10 cellular contexts compared by ENCODE assay signal in genomic region chr3:10195692-10196091, GRCh38. TPM values are rescaled to one million over a fixed set of nuclear protein-coding genes. Genes with fewer than 3 reads are reported as not detected.
DNase-seq lines count a peak whose midpoint lies in the region; ATAC-seq and TF ChIP-seq lines count a peak whose summit lies in the region.
"Had no signal": no experiment of that assay in that cellular context is flagged by ENCODE, and none has a peak within 500 bp of the region (broad histone marks: within the 10 kb centered on the region; RNA-seq: fewer than 3 reads in every experiment).

No MANE protein-coding gene starts in this region.

- no peaks in the 10 kb centered on the region for H3K27me3 ChIP-seq in CD4-positive, alpha-beta T cell (ENCODE audit: control insufficient read depth, insufficient read depth, low read length)
- no peaks in the 10 kb centered on the region for H3K27me3 ChIP-seq in PC-3 (ENCODE audit: low read length)
- H3K27me3 ChIP-seq in gastrocnemius medialis, result no peaks in the 10 kb centered on the region
- H3K27me3 ChIP-seq in body of pancreas, result no peaks in the 10 kb centered on the region

- H3K4me1 ChIP-seq in PC-3 (ENCODE audit: insufficient read depth, low read length) (peaks cover 73% of the 10 kb centered on the region), gastrocnemius medialis (peaks cover 68 to 75% of the 10 kb centered on the region in 2 donors), body of pancreas (peaks cover 46% of the 10 kb centered on the region)

- peaks cover 15% of the 10 kb centered on the region; the same call in 1 of the 2 replicates for H3K79me2 ChIP-seq in PC-3 (ENCODE audit: low read length)

- no peak overlapping the region for H3K4me2 ChIP-seq in PC-3 (ENCODE audit: low read length)

- no peak for ATAC-seq in CD4-positive, alpha-beta T cell (ENCODE audit: poor library complexity)
- ATAC-seq in PC-3 (no peak), gastrocnemius medialis (no peak), body of pancreas (no peak), HG02610 (IDR thresholded peaks at IDR 0.05; ENCODE audit: unreplicated experiment) (no peak), GM21717 (IDR thresholded peaks at IDR 0.05; ENCODE audit: unreplicated experiment) (no peak)
- ATAC-seq in effector memory CD8-positive, alpha-beta T cell (replicated peaks), result no peak

- H3K9me2 ChIP-seq in PC-3 (replicated peaks; ENCODE audit: low read length), result no peaks in the 10 kb centered on the region

- H3K36me3 Mint-ChIP-seq in CD4-positive, alpha-beta T cell (ENCODE audit: low read depth), result peaks cover 2% of the 10 kb centered on the region
- peaks cover 26% of the 10 kb centered on the region for H3K36me3 Mint-ChIP-seq in effector memory CD8-positive, alpha-beta T cell (ENCODE audit: insufficient read depth)

- CTCF ChIA-PET in CD4-positive, alpha-beta T cell (lab: Charles Lee), result no interaction called here
- CTCF ChIA-PET in PC-3 (lab: Charles Lee), result no interaction called here

- H3K9me3 ChIP-seq in CD4-positive, alpha-beta T cell (ENCODE audit: control insufficient read depth, low read length), result no peaks in the 10 kb centered on the region
- H3K9me3 ChIP-seq in PC-3 (ENCODE audit: low read length) (no peaks in the 10 kb centered on the region), gastrocnemius medialis (no peaks in the 10 kb centered on the region), body of pancreas (no peaks in the 10 kb centered on the region)

- no peak overlapping the region for H3K9ac ChIP-seq in PC-3 (ENCODE audit: low read length)

- H3K36me3 ChIP-seq in PC-3 (ENCODE audit: low read depth, low read length) (0 out of 2 replicates have a peak, but pooled peaks cover under 1% of the 10 kb centered on the region), gastrocnemius medialis (peaks cover 0 to 7% of the 10 kb centered on the region in 2 donors), body of pancreas (replicated peaks in 1 of 2; ENCODE audit: insufficient read depth in 1 of 2, low read depth in 2 of 2) (no peaks in the 10 kb centered on the region)

- peaks cover 81% of the 10 kb centered on the region for H3K4me1 Mint-ChIP-seq in CD4-positive, alpha-beta T cell (ENCODE audit: low read depth)
- H3K4me1 Mint-ChIP-seq in effector memory CD8-positive, alpha-beta T cell (ENCODE audit: low read depth in 2 of 2), result peaks cover 55 to 72% of the 10 kb centered on the region in 2 donors

- WGBS in body of pancreas, 2 donors, result 85 to 87% methylated on average over 7 to 8 of the region's 8 CpGs

- BruUV-seq in PC-3 (replicated peaks; lab: Mats Ljungman, UMichigan), result no TSS peak

- no peak overlapping the region for H3K4me3 ChIP-seq in PC-3 (ENCODE audit: low read length)
- H3K4me3 ChIP-seq in gastrocnemius medialis, result no peak overlapping the region
- no peak overlapping the region for H3K4me3 ChIP-seq in body of pancreas

- peak; percentile 20 to 29 for TF ChIP-seq POLR2A in gastrocnemius medialis (IDR thresholded peaks at IDR 0.05)
- no peak for TF ChIP-seq POLR2A in body of pancreas (IDR thresholded peaks at IDR 0.05)

- H3K9me3 Mint-ChIP-seq in CD4-positive, alpha-beta T cell, result no peaks in the 10 kb centered on the region
- H3K9me3 Mint-ChIP-seq in effector memory CD8-positive, alpha-beta T cell, result no peaks in the 10 kb centered on the region

- no peaks in the 10 kb centered on the region for H3K27me3 Mint-ChIP-seq in CD4-positive, alpha-beta T cell
- no peaks in the 10 kb centered on the region for H3K27me3 Mint-ChIP-seq in effector memory CD8-positive, alpha-beta T cell
- H3K27me3 Mint-ChIP-seq: progenitor cell of endocrine pancreas had no signal

- H3K27ac Mint-ChIP-seq in CD4-positive, alpha-beta T cell, result peak overlapping the region; percentile 96
- peak overlapping the region; percentile 98 for H3K27ac Mint-ChIP-seq in effector memory CD8-positive, alpha-beta T cell
- H3K27ac Mint-ChIP-seq: progenitor cell of endocrine pancreas had no signal

- intact Hi-C loops in CD4-positive, alpha-beta T cell (cut with DNase I, micrococcal nuclease), result loop anchor here in 1 of 2 experiments (2.0 to 10.0 kb wide), 3 partner anchors 31 to 51 kb away; partner anchors contain the start of genes IRAK2 and VHL
- intact Hi-C loops in PC-3 (cut with micrococcal nuclease), result loop anchor here (10.0 kb wide), 1 partner anchor 221 kb away; no protein-coding TSS in a partner anchor
- intact Hi-C loops in gastrocnemius medialis (cut with DNase I; ENCODE audit: low total_unique reads), result loop anchor here (10.0 kb wide), 1 partner anchor 1601 kb away; no protein-coding TSS in a partner anchor
- intact Hi-C loops in body of pancreas (cut with DNase I), result no loop called here

- peaks cover 4% of the 10 kb centered on the region for H3F3A ChIP-seq in PC-3 (ENCODE audit: low read length, unreplicated experiment)

- H3K4me3 Mint-ChIP-seq in CD4-positive, alpha-beta T cell, result no peak overlapping the region
- H3K4me3 Mint-ChIP-seq in effector memory CD8-positive, alpha-beta T cell, result peak overlapping the region; percentile 72 to 77

- no peaks in the 10 kb centered on the region for H4K20me1 ChIP-seq in PC-3 (ENCODE audit: low read length)

- H2AFZ ChIP-seq in PC-3 (ENCODE audit: low read length), result no peak overlapping the region

- in situ Hi-C loops in gastrocnemius medialis (cut with MboI; ENCODE audit: low sequenced_read_pairs in 4 of 4), result no loop called here

- POLR2A ChIA-PET in CD4-positive, alpha-beta T cell (lab: Charles Lee), result interaction anchor here (2.1 to 4.2 kb wide), 3 partner anchors 10 to 53 kb away, joined by 28 to 30 read pairs (median 28); partner anchors contain the start of gene VHL
- POLR2A ChIA-PET in PC-3 (lab: Charles Lee; ENCODE audit: unreplicated experiment), result no interaction called here

- no peak for DNase-seq in CD4-positive, alpha-beta T cell
- DNase-seq in PC-3 (no peak), gastrocnemius medialis (peak in 1 of 2 donors; percentile 69), body of pancreas (no peak)
- no peak for DNase-seq in effector memory CD8-positive, alpha-beta T cell
- no peak for DNase-seq in stimulated activated naive CD4-positive, alpha-beta T cell (lab: John Stamatoyannopoulos, UW)
- DNase-seq: NCI-H2081 had no signal

- no peak for TF ChIP-seq CTCF in CD4-positive, alpha-beta T cell (IDR thresholded peaks at IDR 0.05)
- no peak for TF ChIP-seq CTCF in PC-3 (conservative IDR thresholded peaks at IDR 0.05; ENCODE audit: low read depth, low read length)
- TF ChIP-seq CTCF in gastrocnemius medialis (IDR thresholded peaks at IDR 0.05 in 4 of 5, conservative IDR thresholded peaks at IDR 0.05 in 1 of 5), result no peak
- TF ChIP-seq CTCF in body of pancreas (IDR thresholded peaks at IDR 0.05), result no peak

- H3K27ac ChIP-seq in CD4-positive, alpha-beta T cell (ENCODE audit: low read depth, low read length), result peak overlapping the region; percentile 89
- peak overlapping the region; percentile 90 for H3K27ac ChIP-seq in PC-3 (ENCODE audit: low read length)
- peak overlapping the region; percentile 91 to 99 (median 96) for H3K27ac ChIP-seq in gastrocnemius medialis
- H3K27ac ChIP-seq in body of pancreas, result no peak overlapping the region

RNA-seq across cellular contexts. Expression of gene IRAK2, which starts 31.0 kb away (rescaled TPM):
- total RNA-seq in CD4-positive, alpha-beta T cell, result 1 to 10 TPM; 1.4 to 1.6 TPM
- total RNA-seq in PC-3 (2014; rRNA removed) (4.7 and 5.5 TPM in 2 replicates), gastrocnemius medialis (10 to 100 TPM; 21.9 to 42.0 (median 25.8) TPM), body of pancreas (1 to 10 TPM in 1 of 2 donors, under 1 TPM in 1; 0.99 to 3.9 TPM)

RNA-seq across cellular contexts. Expression of gene TATDN2, which starts 52.6 kb away (rescaled TPM):
- 10 to 100 TPM; 48.7 to 50.2 TPM for total RNA-seq in CD4-positive, alpha-beta T cell
- total RNA-seq in PC-3 (2014; rRNA removed) (14.1 and 25.6 TPM in 2 replicates), gastrocnemius medialis (10 to 100 TPM; 10.9 to 11.5 (median 10.9) TPM), body of pancreas (10 to 100 TPM; 15.3 to 19.8 TPM)

RNA-seq across cellular contexts. Expression of gene VHL, which starts 54.1 kb away (rescaled TPM):
- 10 to 100 TPM; 54.4 to 58.2 TPM for total RNA-seq in CD4-positive, alpha-beta T cell
- 45.0 and 51.5 TPM in 2 replicates for total RNA-seq in PC-3 (2014; rRNA removed)
- total RNA-seq in gastrocnemius medialis, result 10 to 100 TPM in 3 of 4 donors, 1 to 10 TPM in 1; 7.5 to 17.9 (median 12.8) TPM
- 10 to 100 TPM; 23.6 to 41.9 TPM for total RNA-seq in body of pancreas

Comparison
In these comparisons a context has a peak if more than half of its experiments do, and no peak if none do; other contexts are left out.
1. H3K27ac ChIP-seq: peak in CD4-positive, alpha-beta T cell (single experiment), PC-3 (single experiment) and gastrocnemius medialis (4 of 4); none in body of pancreas (0 of 4).
2. POLR2A ChIP-seq: peak in gastrocnemius medialis (2 of 2); none in body of pancreas (0 of 3).